ENCODE assay signal across 8 cellular contexts in genomic region chr3:71146673-71147072, GRCh38.
"Had no signal": no experiment of that assay in that cellular context is flagged by ENCODE, and none has a peak within 500 bp of the region (broad histone marks: within the 10 kb centered on the region; RNA-seq: fewer than 3 reads in every experiment).

No MANE protein-coding gene starts in this region.

- H3K36me3 ChIP-seq: neutrophil, right atrium auricular region, tibial nerve had no signal

- H3K4me3 ChIP-seq: right atrium auricular region, tibial nerve had no signal

- H3K27me3 ChIP-seq: foreskin keratinocyte, neutrophil, right atrium auricular region, tibial nerve had no signal

- DNase-seq: activated gamma-delta T cell, mesendoderm, small intestine had no signal

- H3K4me1 ChIP-seq: foreskin keratinocyte, right atrium auricular region had no signal

- H3K9me3 ChIP-seq: neutrophil, right atrium auricular region, tibial nerve had no signal

- H3K27ac ChIP-seq: foreskin keratinocyte, neutrophil, right atrium auricular region, tibial nerve had no signal

- ATAC-seq: activated CD4-positive, CD25-positive, alpha-beta regulatory T cell treated with anti-CD3 and anti-CD28 coated beads, Interleukin-2, amount 50 U/mL, for 24 hours had no signal
